In the genomic region with DNA sequence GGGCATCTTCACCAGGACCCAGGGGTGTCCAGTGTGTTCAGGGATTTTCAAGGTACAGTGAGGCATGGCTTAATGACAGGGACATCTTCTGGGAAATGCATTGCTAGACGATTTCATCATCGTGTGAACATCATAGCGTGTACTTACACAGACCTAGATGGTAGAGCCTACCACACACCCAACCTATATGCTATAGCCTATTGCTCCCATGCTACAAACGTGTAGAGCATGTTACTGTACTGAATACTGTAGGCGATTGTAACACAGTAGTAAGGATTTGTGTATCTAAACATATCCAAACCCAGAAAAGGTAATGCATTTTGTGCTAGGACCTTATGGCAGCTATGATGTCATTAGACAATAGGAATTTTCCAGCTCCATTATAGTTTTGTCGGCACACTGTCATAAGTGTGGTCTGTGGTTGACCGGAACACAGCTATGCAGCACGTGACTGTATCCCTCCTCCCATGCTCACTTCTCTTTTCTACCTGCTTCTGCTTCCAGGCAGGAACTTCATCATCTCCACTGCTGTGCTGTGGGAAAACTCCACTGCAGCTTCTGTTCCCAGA, we compare ENCODE assay signal across 18 cellular contexts.
"Had no signal": no experiment of that assay in that cellular context is flagged by ENCODE, and none has a peak within 500 bp of the region (broad histone marks: within the 10 kb centered on the region; RNA-seq: fewer than 3 reads in every experiment).

No MANE protein-coding gene starts in this region.

- H3K9me3 ChIP-seq: mucosa of descending colon, neutrophil, spleen, thoracic aorta, upper lobe of right lung had no signal

- H3K4me3 ChIP-seq: mucosa of descending colon, spleen, thoracic aorta, upper lobe of right lung had no signal

- DNase-seq: activated CD4-positive, alpha-beta T cell treated with anti-CD3 and anti-CD28 coated beads, Interleukin-2, amount 10 ng/mL, durations not matched to agents 24 days and 14 days; activated CD8-positive, alpha-beta T cell treated with anti-CD3 and anti-CD28 coated beads, Interleukin-2, amount 10 ng/mL, durations not matched to agents 7 days and 5 days; activated naive CD4-positive, alpha-beta T cell treated with anti-CD3 and anti-CD28 coated beads, Interleukin-2, amount 10 ng/mL, durations not matched to agents 7 days and 5 days; activated naive CD8-positive, alpha-beta T cell treated with anti-CD3 and anti-CD28 coated beads, Interleukin-2, amount 50 U/mL, for 24 hours; activated T-cell treated with anti-CD3 and anti-CD28 coated beads, Interleukin-2, amount 50 U/mL, for 4 hours; anterior cingulate cortex; brain microvascular endothelial cell; central memory CD4-positive, alpha-beta T cell; mesenchymal stem cell; mucosa of descending colon; naive B cell; spleen; stimulated activated naive B cell treated with anti-CD40 and anti-IgM and Interleukin-4, amounts not matched to agents 10 μg/mL and 1 μg/mL and 100 μg/mL, for 72 hours; T1000; upper lobe of right lung had no signal

- H3K36me3 ChIP-seq: brain microvascular endothelial cell, neutrophil, spleen, thoracic aorta, upper lobe of right lung had no signal

- H3K27ac ChIP-seq: brain microvascular endothelial cell, neutrophil, parathyroid adenoma, spleen, thoracic aorta, upper lobe of right lung had no signal

- H3K27me3 ChIP-seq: brain microvascular endothelial cell, upper lobe of right lung had no signal

- ATAC-seq: activated CD8-positive, alpha-beta T cell treated with anti-CD3 and anti-CD28 coated beads, Interleukin-2, amount 10 ng/mL, durations not matched to agents 7 days and 5 days; activated naive CD8-positive, alpha-beta T cell treated with anti-CD3 and anti-CD28 coated beads, Interleukin-2, amount 50 U/mL, for 24 hours; activated T-cell treated with anti-CD3 and anti-CD28 coated beads, Interleukin-2, amount 50 U/mL, for 4 hours; mucosa of descending colon; stimulated activated naive B cell treated with anti-CD40 and anti-IgM and Interleukin-4, amounts not matched to agents 10 μg/mL and 1 μg/mL and 100 μg/mL, for 72 hours; upper lobe of right lung had no signal
